In genomic region chr14:96154900-96155299, GRCh38 we compare ENCODE assay signal across 35 cellular contexts. TPM values are rescaled to one million over a fixed set of nuclear protein-coding genes. Genes with fewer than 3 reads are reported as not detected.
"Had no signal": no experiment of that assay in that cellular context is flagged by ENCODE, and none has a peak within 500 bp of the region (broad histone marks: within the 10 kb centered on the region; RNA-seq: fewer than 3 reads in every experiment).

No MANE protein-coding gene starts in this region.

- DNase-seq: activated effector memory CD4-positive, alpha-beta T cell treated with anti-CD3 and anti-CD28 coated beads, Interleukin-2, amount 50 U/mL, for 16 hours; activated effector memory CD4-positive, alpha-beta T cell treated with Interleukin-2 at 50 U/mL for 16 hours; activated gamma-delta T cell; activated gamma-delta T cell treated with Interleukin-2 at 50 U/mL for 16 hours; activated naive CD4-positive, alpha-beta T cell; activated naive CD4-positive, alpha-beta T cell treated with anti-CD3 and anti-CD28 coated beads for 36 hours; activated naive CD4-positive, alpha-beta T cell treated with anti-CD3 and anti-CD28 coated beads, Interleukin-2, amount 10 ng/mL, durations not matched to agents 7 days and 5 days; activated naive CD4-positive, alpha-beta T cell treated with anti-CD3 and anti-CD28 coated beads, Interleukin-2, amount 50 U/mL, for 16 hours; activated naive CD4-positive, alpha-beta T cell treated with Interleukin-2 at 50 U/mL for 16 hours; activated naive CD8-positive, alpha-beta T cell treated with anti-CD3 and anti-CD28 coated beads for 36 hours; activated naive CD8-positive, alpha-beta T cell treated with anti-CD3 and anti-CD28 coated beads, Interleukin-2, amount 10 ng/mL, durations not matched to agents 7 days and 5 days; activated naive CD8-positive, alpha-beta T cell treated with anti-CD3 and anti-CD28 coated beads, Interleukin-2, amount 50 U/mL, for 24 hours; activated T-cell treated with anti-CD3 and anti-CD28 coated beads, Interleukin-2, amount 50 U/mL, for 24 hours; activated T-cell treated with anti-CD3 and anti-CD28 coated beads, Interleukin-2, amount 50 U/mL, for 4 hours; activated T-cell treated with anti-CD3 and anti-CD28 coated beads, Interleukin-2, amount 50 U/mL, for 48 hours; activated T-cell treated with anti-CD3 and anti-CD28 coated beads, Interleukin-2, amount 50 U/mL, for 72 hours; amniotic stem cell; amygdala; anterior cingulate cortex; aorta; body of pancreas; brain microvascular endothelial cell; caudate nucleus; central memory CD4-positive, alpha-beta T cell; cerebellar nuclear complex had no signal

- H3K9me3 ChIP-seq: adrenal gland, ascending aorta, body of pancreas, breast epithelium had no signal

- H3K27me3 ChIP-seq: adrenal gland, ascending aorta, body of pancreas, brain microvascular endothelial cell, breast epithelium, cardiac muscle cell had no signal

- H3K4me3 ChIP-seq: adrenal gland, ascending aorta, body of pancreas, breast epithelium, cardiac muscle cell had no signal

- H3K27ac ChIP-seq: adrenal gland, ascending aorta, body of pancreas, brain microvascular endothelial cell, breast epithelium, cardiac muscle cell had no signal

- H3K36me3 ChIP-seq: adrenal gland, ascending aorta, brain microvascular endothelial cell, breast epithelium, cardiac muscle cell had no signal

- FAIRE-seq: astrocyte, bronchial epithelial cell had no signal

- H3K4me1 ChIP-seq: adrenal gland, ascending aorta, body of pancreas, breast epithelium had no signal

- ATAC-seq: activated naive CD4-positive, alpha-beta T cell treated with anti-CD3 and anti-CD28 coated beads, Interleukin-2, amount 50 U/mL, for 72 hours; activated naive CD8-positive, alpha-beta T cell treated with anti-CD3 and anti-CD28 coated beads, Interleukin-2, amount 50 U/mL, for 24 hours; activated T-cell treated with anti-CD3 and anti-CD28 coated beads, Interleukin-2, amount 50 U/mL, for 4 hours; activated T-cell treated with anti-CD3 and anti-CD28 coated beads, Interleukin-2, amount 50 U/mL, for 72 hours; activated T-helper 17 cell treated with anti-CD3 and anti-CD28 coated beads, Interleukin-2, amount 50 U/mL, for 72 hours; body of pancreas had no signal

RNA-seq across cellular contexts. Expression of gene BDKRB2, which starts 49.7 kb away (rescaled TPM):
- total RNA-seq: activated naive CD8-positive, alpha-beta T cell treated with anti-CD3 and anti-CD28 coated beads for 36 hours; activated naive CD8-positive, alpha-beta T cell treated with anti-CD3 and anti-CD28 coated beads, Interleukin-2, amount 10 ng/mL, durations not matched to agents 7 days and 5 days; activated T-cell treated with anti-CD3 and anti-CD28 coated beads, Interleukin-2, amount 50 U/mL, for 4 hours; activated T-cell treated with anti-CD3 and anti-CD28 coated beads, Interleukin-2, amount 50 U/mL, for 72 hours; activated T-helper 1 cell treated with anti-CD3 and anti-CD28 coated beads, Interleukin-12 subunit alpha, Interleukin-12 subunit beta, Interleukin-2, Interleukin-4 antibody, amounts not matched to agents 30 ng/mL and 10 ng/mL and 1 ng/mL, durations not matched to agents 14 hours and 24 hours and 36 hours; activated T-helper 17 cell treated with anti-CD3 and anti-CD28 coated beads, Interleukin-2, amount 50 U/mL, for 72 hours; activated T-helper 2 cell treated with anti-CD3 and anti-CD28 coated beads, Interferon-gamma antibody, Interleukin-2, Interleukin-4, amounts not matched to agents 10 μg/mL and 5 μg/mL and 100 μg/mL, durations not matched to agents 14 hours and 24 hours and 36 hours had no signal
- polyA plus RNA-seq: aorta, cardiac muscle cell had no signal
